In the genomic region with DNA sequence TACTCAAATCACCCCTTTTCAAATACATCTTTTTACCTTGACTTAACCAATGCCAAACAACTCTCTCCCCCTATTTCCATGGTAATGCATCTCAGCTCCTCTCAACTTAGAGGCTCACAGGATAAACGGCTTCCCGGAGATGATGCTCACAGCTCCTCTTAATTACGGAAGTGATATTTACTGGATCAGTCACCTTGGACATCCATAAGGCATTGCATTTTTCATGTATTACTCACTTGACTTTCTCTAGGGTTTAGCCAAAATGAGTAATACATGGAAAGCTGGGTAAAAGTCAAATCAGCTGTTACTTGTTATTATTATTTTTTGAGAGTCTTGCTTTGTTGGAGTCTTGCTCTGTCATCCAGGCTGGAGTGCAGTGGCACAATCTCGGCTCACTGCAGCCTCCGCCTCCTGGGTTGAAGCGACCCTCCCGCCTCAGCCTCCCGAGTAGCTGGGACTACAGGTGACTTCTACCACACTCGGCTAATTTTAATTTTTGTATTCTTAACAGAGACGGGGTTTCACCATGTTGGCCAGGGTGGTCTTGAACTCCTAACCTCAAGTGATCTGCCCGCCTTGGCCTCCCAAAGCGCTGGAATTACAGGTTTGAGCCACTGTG, we compare ENCODE assay signal across 12 cellular contexts.
DNase-seq lines count a peak whose midpoint lies in the region; ATAC-seq and TF ChIP-seq lines count a peak whose summit lies in the region.
"Had no signal": no experiment of that assay in that cellular context is flagged by ENCODE, and none has a peak within 500 bp of the region (broad histone marks: within the 10 kb centered on the region; RNA-seq: fewer than 3 reads in every experiment).

No MANE protein-coding gene starts in this region.

- no peaks in the 10 kb centered on the region for H3K27me3 ChIP-seq in left lung

- H3K27ac ChIP-seq in left lung = no peak overlapping the region

- H3K36me3 ChIP-seq in left lung = peaks cover 0 to 14% of the 10 kb centered on the region in 2 donors

- H3K4me3 ChIP-seq in AG04449 (ENCODE audit: low read depth, low read length) = no peak overlapping the region
- H3K4me3 ChIP-seq in cardiac fibroblast (replicated peaks in 1 of 2; ENCODE audit: low read depth in 2 of 2, low read length in 2 of 2) = no peak overlapping the region
- no peak overlapping the region for H3K4me3 ChIP-seq in left lung

- H3K4me1 ChIP-seq in left lung = peaks cover 0 to 5% of the 10 kb centered on the region in 2 donors

- TF ChIP-seq CTCF in AG04449 (IDR thresholded peaks at IDR 0.05; ENCODE audit: insufficient read depth, low read length, missing control alignments) (no peak), cardiac fibroblast (IDR thresholded peaks at IDR 0.05; ENCODE audit: low read depth, low read length) (no peak), left lung (IDR thresholded peaks at IDR 0.05) (no peak)

- no peaks in the 10 kb centered on the region for H3K9me3 ChIP-seq in left lung

- DNase-seq in AG04449 (ENCODE audit: low read depth, low spot score) = peak; percentile 95
- DNase-seq in HS-5 (ENCODE audit: low read depth) = peak; percentile 86
- DNase-seq in cardiac fibroblast (ENCODE audit: low read depth in 2 of 2) = peak; percentile 95 to 96
- DNase-seq in left lung = no peak
- no peak for DNase-seq in cardiac septum (ENCODE audit: low spot score)
- no peak for DNase-seq in COR-L47 (lab: John Stamatoyannopoulos, UW)
- DNase-seq: CD4-positive, CD25-positive, alpha-beta regulatory T cell; NCI-H1436 treated with DMSO at 0.1 percent for 48 hours; stimulated activated CD8-positive, alpha-beta memory T cell treated with anti-CD3 and anti-CD28 coated beads, Interleukin-4, amount 100 ng/mL, for 48 hours; T-helper 9 cell had no signal

- intact Hi-C loops in left lung (cut with DNase I) = no loop called here
- intact Hi-C loops in cardiac septum (cut with DNase I) = no loop called here

- ATAC-seq in left lung = peak; percentile 57
- no peak for ATAC-seq in GM21529 (IDR thresholded peaks at IDR 0.05; ENCODE audit: unreplicated experiment)
- ATAC-seq in GM21723 (IDR thresholded peaks at IDR 0.05; ENCODE audit: unreplicated experiment) = no peak

- POLR2A ChIA-PET in AG04449 (lab: Yijun Ruan, JAX) = interaction anchor here (0.7 to 1.3 kb wide), 3 partner anchors 39 to 161 kb away, joined by 3 to 5 read pairs (median 5); no protein-coding TSS in a partner anchor

- CTCF ChIA-PET in AG04449 (lab: Yijun Ruan, JAX) = interaction anchor here (0.6 to 2.0 kb wide), 8 partner anchors 7 to 190 kb away, joined by 3 to 7 read pairs (median 3); no protein-coding TSS in a partner anchor

Comparison
In these comparisons a context has a peak if more than half of its experiments do, and no peak if none do; other contexts are left out.
1. DNase-seq: peak in AG04449 (single experiment), HS-5 (single experiment) and cardiac fibroblast (2 of 2); none in left lung (0 of 2), cardiac septum (single experiment) and COR-L47 (single experiment).